ENCODE assay signal across 1 cellular context in the genomic region with DNA sequence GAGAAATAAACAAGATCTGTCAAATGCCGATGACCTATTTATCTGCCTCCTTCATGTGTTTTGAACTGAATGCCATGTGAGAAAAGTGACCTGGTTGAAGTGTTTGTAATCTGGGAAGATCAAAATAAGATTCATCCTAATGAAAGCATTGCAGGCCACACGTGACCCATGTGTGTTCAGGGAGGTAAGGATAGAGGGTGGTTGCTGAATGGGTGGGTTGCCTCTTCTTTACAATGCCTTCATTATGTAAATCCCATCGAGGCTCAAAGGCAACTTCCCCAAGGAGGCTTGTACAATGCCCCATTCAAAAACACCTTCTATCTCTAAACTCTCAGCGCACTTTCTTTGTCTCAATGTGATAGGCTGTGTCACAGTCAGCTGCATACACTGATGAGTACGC.
TF ChIP-seq lines count a peak whose summit lies in the region.

No MANE protein-coding gene starts in this region.

TF ChIP-seq in HepG2, 621 proteins besides CTCF, POLR2A, EP300 and RAD21 (continued from another document):
- TF ChIP-seq MBNL3 (CRISPR knock-in tag; conservative IDR thresholded peaks at IDR 0.05) (no peak), ZNF546 (CRISPR knock-in tag; conservative IDR thresholded peaks at IDR 0.05) (no peak), BRD4 (CRISPR knock-in tag; IDR thresholded peaks at IDR 0.05) (no peak)
